In genomic region chr12:44765796-44766195, GRCh38 we compare ENCODE assay signal across 13 cellular contexts.
A peak's percentile ranks its signal among the peaks of the same experiment; 100 is the strongest.
DNase-seq lines count a peak whose midpoint lies in the region; ATAC-seq and TF ChIP-seq lines count a peak whose summit lies in the region.
"Had no signal": no experiment of that assay in that cellular context is flagged by ENCODE, and none has a peak within 500 bp of the region (broad histone marks: within the 10 kb centered on the region; RNA-seq: fewer than 3 reads in every experiment).

No MANE protein-coding gene starts in this region.

- no peaks in the 10 kb centered on the region for H3K9me2 ChIP-seq in HCT116 (ENCODE audit: insufficient read depth)
- H3K9me2 ChIP-seq in OCI-LY7 (ENCODE audit: insufficient read depth, low read length), result no peaks in the 10 kb centered on the region

- H3K27me3 ChIP-seq in HCT116 (ENCODE audit: insufficient read depth, low read length), result no peaks in the 10 kb centered on the region
- H3K27me3 ChIP-seq: BE2C had no signal

- TF ChIP-seq POLR2A in HCT116 (IDR thresholded peaks at IDR 0.05; ENCODE audit: borderline replicate concordance, extremely low read depth, insufficient read depth, insufficient read length), result no peak

- no peaks in the 10 kb centered on the region for H3K79me2 ChIP-seq in HCT116 (ENCODE audit: insufficient read depth, low read length)
- no peaks in the 10 kb centered on the region for H3K79me2 ChIP-seq in OCI-LY7 (ENCODE audit: insufficient read depth, low read depth, low read length)

- ATAC-seq in HCT116, result peak; percentile 84
- ATAC-seq: GM23338 had no signal

- RAD21 ChIA-PET in HCT116 (lab: Charles Lee; ENCODE audit: low non-redundant PET in 1 of 2, low total read pairs in 2 of 2, uncharacterized antibody in 2 of 2, unreplicated experiment in 2 of 2), result no interaction called here

- no peak overlapping the region for H3K4me3 ChIP-seq in HCT116 (replicated peaks in 1 of 2; ENCODE audit: low read depth in 1 of 2, low read length in 2 of 2)
- H3K4me3 ChIP-seq in OCI-LY7 (ENCODE audit: low read depth, low read length, poor library complexity, severe bottlenecking), result no peak overlapping the region
- H3K4me3 ChIP-seq in retinal pigment epithelial cell (ENCODE audit: low read length), result no peak overlapping the region
- H3K4me3 ChIP-seq: GM23338 had no signal

- POLR2A ChIA-PET in HCT116 (lab: Charles Lee), result no interaction called here
- POLR2A ChIA-PET in OCI-LY7 (lab: Charles Lee), result interaction anchor here (0.7 to 1.3 kb wide), 5 partner anchors 17 to 141 kb away, joined by 3 to 4 read pairs (median 3); no protein-coding TSS in a partner anchor

- H2AFZ ChIP-seq in HCT116 (ENCODE audit: low read depth, low read length, poor library complexity, severe bottlenecking) (no peak overlapping the region), OCI-LY7 (ENCODE audit: low read length) (no peak overlapping the region)
- H2AFZ ChIP-seq: GM23338 had no signal

- no peaks in the 10 kb centered on the region for H3K36me3 ChIP-seq in HCT116 (ENCODE audit: control insufficient read depth in 1 of 2, insufficient read depth in 2 of 2, low read length in 2 of 2)
- H3K36me3 ChIP-seq in OCI-LY7 (ENCODE audit: insufficient read depth, low read length), result no peaks in the 10 kb centered on the region
- H3K36me3 ChIP-seq: BE2C had no signal

- H3K4me1 ChIP-seq in HCT116 (ENCODE audit: control insufficient read depth in 1 of 2, insufficient read depth in 2 of 2, low read length in 2 of 2) (no peaks in the 10 kb centered on the region), OCI-LY7 (ENCODE audit: insufficient read depth, low read length, poor library complexity, severe bottlenecking) (no peaks in the 10 kb centered on the region)
- H3K4me1 ChIP-seq: BE2C, Caco-2 had no signal

- TF ChIP-seq RAD21 in HCT116 (IDR thresholded peaks at IDR 0.05; ENCODE audit: low read depth), result no peak

- intact Hi-C loops in HCT116 (cut with micrococcal nuclease), result no loop called here
- intact Hi-C loops in OCI-LY7 (cut with micrococcal nuclease; ENCODE audit: unreplicated experiment), result no loop called here

- H3K9me3 ChIP-seq in HCT116 (ENCODE audit: control insufficient read depth in 1 of 2, insufficient read depth in 1 of 2, low read depth in 1 of 2, low read length in 2 of 2) (no peaks in the 10 kb centered on the region), OCI-LY7 (ENCODE audit: low read length) (no peaks in the 10 kb centered on the region)
- H3K9me3 ChIP-seq: BE2C had no signal

- BruUV-seq in HCT116 (replicated peaks; lab: Mats Ljungman, UMichigan) (no TSS peak), OCI-LY7 (replicated peaks; lab: Mats Ljungman, UMichigan) (no TSS peak)

- DNase-seq in HCT116 (ENCODE audit: low read depth, low spot score) (no peak), OCI-LY7 (ENCODE audit: low spot score) (no peak), retinal pigment epithelial cell (ENCODE audit: low read depth) (no peak), anterior cingulate cortex (lab: John Stamatoyannopoulos, UW) (no peak), RPMI8226 (no peak)
- DNase-seq: BE2C; C1 segment of cervical spinal cord; Caco-2; CD4-positive, CD25-positive, alpha-beta regulatory T cell; CD8-positive, alpha-beta memory T cell; H7 had no signal

- TF ChIP-seq CTCF in GM12872 (IDR thresholded peaks at IDR 0.05; ENCODE audit: insufficient read depth, low read depth, low read length), result peak; percentile 6; the same call in 1 of the 3 replicates
- TF ChIP-seq CTCF in HCT116 (IDR thresholded peaks at IDR 0.05 in 2 of 3, conservative IDR thresholded peaks at IDR 0.05 in 1 of 3; ENCODE audit: borderline replicate concordance in 1 of 3, insufficient read depth in 1 of 3, low read depth in 2 of 3, low read length in 2 of 3), result peak in 2 of 3 experiments; percentile 22 to 31; a peak in 2 of 6 replicates
- 0 out of 2 replicates have a peak, but pooled peaks have one; percentile 12 for TF ChIP-seq CTCF in OCI-LY7 (conservative IDR thresholded peaks at IDR 0.05; ENCODE audit: low read length)
- TF ChIP-seq CTCF in retinal pigment epithelial cell (conservative IDR thresholded peaks at IDR 0.05; ENCODE audit: low read depth, low read length), result peak; percentile 19

- H3K4me2 ChIP-seq in HCT116 (ENCODE audit: low read length) (no peak overlapping the region), OCI-LY7 (ENCODE audit: low read length) (no peak overlapping the region)
- H3K4me2 ChIP-seq: GM23338 had no signal

- H3K27ac ChIP-seq in HCT116 (ENCODE audit: low read depth, low read length), result no peak overlapping the region
- no peak overlapping the region for H3K27ac ChIP-seq in OCI-LY7 (ENCODE audit: low read depth, low read length, poor library complexity, severe bottlenecking)

- no peaks in the 10 kb centered on the region for H4K20me1 ChIP-seq in HCT116 (ENCODE audit: insufficient read depth)
- no peaks in the 10 kb centered on the region for H4K20me1 ChIP-seq in OCI-LY7 (ENCODE audit: insufficient read depth, low read length)

- CTCF ChIA-PET in HCT116 (lab: Charles Lee) (interaction anchor here (0.8 to 4.2 kb wide), 3 partner anchors 9 to 15 kb away, joined by 3 to 18 read pairs (median 4); no protein-coding TSS in a partner anchor), OCI-LY7 (lab: Charles Lee; ENCODE audit: unreplicated experiment) (no interaction called here)

- H3K9ac ChIP-seq in HCT116 (ENCODE audit: low read length), result no peak overlapping the region

TF ChIP-seq in HCT116, 20 proteins besides CTCF, POLR2A, EP300 and RAD21:
- TF ChIP-seq CBX3 (IDR thresholded peaks at IDR 0.05; ENCODE audit: low read depth) (no peak), JUND (IDR thresholded peaks at IDR 0.05) (no peak), ZNF274 (IDR thresholded peaks at IDR 0.05; ENCODE audit: low read depth, low read length) (no peak), EZH2phosphoT487 (IDR thresholded peaks at IDR 0.05; ENCODE audit: borderline replicate concordance) (no peak), ELF1 (IDR thresholded peaks at IDR 0.05; ENCODE audit: borderline replicate concordance, low read depth) (no peak), ZBTB33 (IDR thresholded peaks at IDR 0.05; ENCODE audit: extremely low read depth, insufficient replicate concordance, low read length) (no peak)
TF ChIP-seq in HCT116: peak in this region for 0.
